Comparison of ENCODE assay signal across 8 cellular contexts in the genomic region with DNA sequence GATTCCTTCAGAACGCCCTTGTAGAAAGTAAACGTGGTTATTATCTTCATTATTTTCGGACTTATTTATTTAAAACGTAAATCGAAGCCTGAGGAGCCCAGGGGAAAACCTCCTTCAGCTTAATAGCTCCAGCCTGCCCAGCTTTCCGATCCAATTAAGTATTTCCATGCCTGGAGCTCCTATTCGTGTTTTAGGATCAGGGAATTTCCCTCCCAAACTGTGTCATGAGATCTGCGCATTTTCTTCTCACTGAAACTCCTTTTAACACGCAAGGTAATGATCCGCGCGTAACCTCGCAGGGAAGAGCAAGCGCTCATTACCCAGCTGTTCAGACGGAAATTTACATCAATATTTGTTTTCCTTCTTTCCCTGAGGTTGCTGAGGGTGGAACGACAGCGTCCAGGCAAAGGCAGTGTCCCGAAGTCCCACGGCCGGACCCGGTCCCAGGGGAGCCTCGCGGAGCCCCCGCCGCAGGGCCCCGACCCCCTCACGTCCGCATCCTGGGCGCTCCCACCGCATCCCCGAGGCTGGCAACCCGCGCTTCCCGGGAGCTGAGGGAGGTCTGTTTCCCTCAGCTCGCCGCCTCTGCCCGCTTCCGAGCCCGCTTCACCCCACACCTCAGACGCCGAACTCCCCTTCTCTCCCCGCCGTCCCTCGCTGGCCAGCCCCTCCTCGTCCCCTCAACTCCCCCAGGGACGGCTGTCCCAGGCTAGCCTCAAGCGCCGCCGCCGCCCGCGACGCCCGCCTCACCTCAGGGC. TPM values are rescaled to one million over a fixed set of nuclear protein-coding genes. Genes with fewer than 3 reads are reported as not detected.
A peak's percentile ranks its signal among the peaks of the same experiment; 100 is the strongest.
DNase-seq lines count a peak whose midpoint lies in the region; ATAC-seq and TF ChIP-seq lines count a peak whose summit lies in the region.

No MANE protein-coding gene starts in this region.

- H3K36me3 Mint-ChIP-seq in central memory CD8-positive, alpha-beta T cell (ENCODE audit: insufficient read depth) = peaks cover 7% of the 10 kb centered on the region
- H3K36me3 Mint-ChIP-seq in stimulated activated naive CD8-positive, alpha-beta T cell treated with anti-CD3 and anti-CD28 coated beads, Interleukin-15, Interleukin-2, amounts not matched to agents 100 ng/mL and 50 ng/mL, for 24 hours (ENCODE audit: low read depth) = peaks cover 8% of the 10 kb centered on the region

- ATAC-seq in central memory CD8-positive, alpha-beta T cell (replicated peaks; ENCODE audit: extremely low read depth, poor library complexity, severe bottlenecking) = no peak
- peak; percentile 48 for ATAC-seq in left lung

- H3K9ac ChIP-seq in GM23248 = peak overlapping the region; percentile 79

- H3K36me3 ChIP-seq in GM23248 (ENCODE audit: low read depth) = no peaks in the 10 kb centered on the region
- H3K36me3 ChIP-seq in left lung = no peaks in the 10 kb centered on the region

- H3K9me3 ChIP-seq in GM23248 (ENCODE audit: low read depth) = no peaks in the 10 kb centered on the region
- H3K9me3 ChIP-seq in left lung = no peaks in the 10 kb centered on the region

- peak overlapping the region; percentile 98 for H3K4me3 Mint-ChIP-seq in central memory CD8-positive, alpha-beta T cell
- peak overlapping the region; percentile 93 for H3K4me3 Mint-ChIP-seq in stimulated activated naive CD8-positive, alpha-beta T cell treated with anti-CD3 and anti-CD28 coated beads, Interleukin-15, Interleukin-2, amounts not matched to agents 100 ng/mL and 50 ng/mL, for 24 hours

- H2AFZ ChIP-seq in GM23248 = peak overlapping the region; percentile 95

- H4K20me1 ChIP-seq in GM23248 (ENCODE audit: insufficient read depth) = no peaks in the 10 kb centered on the region

- H3K27me3 Mint-ChIP-seq in central memory CD8-positive, alpha-beta T cell = peaks cover 6% of the 10 kb centered on the region
- H3K27me3 Mint-ChIP-seq in stimulated activated naive CD8-positive, alpha-beta T cell treated with anti-CD3 and anti-CD28 coated beads, Interleukin-15, Interleukin-2, amounts not matched to agents 100 ng/mL and 50 ng/mL, for 24 hours = peaks cover 2% of the 10 kb centered on the region

- H3K79me2 ChIP-seq in GM23248 (ENCODE audit: insufficient read depth) = 0 out of 2 replicates have a peak, but pooled peaks cover 4% of the 10 kb centered on the region

- intact Hi-C loops in left lung (cut with DNase I) = no loop called here

- peak overlapping the region; percentile 95 for H3K4me2 ChIP-seq in GM23248 (ENCODE audit: unreplicated experiment)

- DNase-seq in DMS 273 (lab: John Stamatoyannopoulos, UW; ENCODE audit: unreplicated experiment) (peak; percentile 67), DMS 273 treated with DMSO at 0.1 percent for 48 hours (lab: John Stamatoyannopoulos, UW) (no peak), GM23248 (peak; percentile 65), NCI-H69 (lab: John Stamatoyannopoulos, UW) (peak; percentile 50), left lung (no peak), NCI-H128 (lab: John Stamatoyannopoulos, UW; ENCODE audit: unreplicated experiment) (no peak)
- no peak for DNase-seq in central memory CD8-positive, alpha-beta T cell (ENCODE audit: low spot score in 2 of 2)

- H3K27ac ChIP-seq in GM23248 (peak overlapping the region; percentile 3), left lung (peak overlapping the region; percentile 82 to 87)

- H3F3A ChIP-seq in GM23248 (ENCODE audit: insufficient read depth) = peaks cover 17% of the 10 kb centered on the region

- peak overlapping the region; percentile 89 for H3K27ac Mint-ChIP-seq in central memory CD8-positive, alpha-beta T cell (ENCODE audit: low read depth)
- H3K27ac Mint-ChIP-seq in stimulated activated naive CD8-positive, alpha-beta T cell treated with anti-CD3 and anti-CD28 coated beads, Interleukin-15, Interleukin-2, amounts not matched to agents 100 ng/mL and 50 ng/mL, for 24 hours = peak overlapping the region; percentile 93

- TF ChIP-seq CTCF in left lung (IDR thresholded peaks at IDR 0.05) = no peak

- H3K4me1 Mint-ChIP-seq in central memory CD8-positive, alpha-beta T cell = peaks cover 32% of the 10 kb centered on the region
- peaks cover 49% of the 10 kb centered on the region for H3K4me1 Mint-ChIP-seq in stimulated activated naive CD8-positive, alpha-beta T cell treated with anti-CD3 and anti-CD28 coated beads, Interleukin-15, Interleukin-2, amounts not matched to agents 100 ng/mL and 50 ng/mL, for 24 hours (ENCODE audit: low read depth)

- H3K27me3 ChIP-seq in GM23248 (replicated peaks; ENCODE audit: insufficient read depth) (no peaks in the 10 kb centered on the region), left lung (no peaks in the 10 kb centered on the region)

- no peaks in the 10 kb centered on the region for H3K9me3 Mint-ChIP-seq in central memory CD8-positive, alpha-beta T cell
- no peaks in the 10 kb centered on the region for H3K9me3 Mint-ChIP-seq in stimulated activated naive CD8-positive, alpha-beta T cell treated with anti-CD3 and anti-CD28 coated beads, Interleukin-15, Interleukin-2, amounts not matched to agents 100 ng/mL and 50 ng/mL, for 24 hours

- in situ Hi-C loops in GM23248 (cut with MboI) = no loop called here

- H3K4me1 ChIP-seq in GM23248 (ENCODE audit: insufficient read depth) (no peaks in the 10 kb centered on the region), left lung (peaks cover 5 to 16% of the 10 kb centered on the region in 2 donors)

- H3K9me2 ChIP-seq in GM23248 (ENCODE audit: insufficient read depth) = no peaks in the 10 kb centered on the region

- WGBS in GM23248 (ENCODE audit: low coverage in 1 of 2, low lambda C conversion rate in 2 of 2, missing lambda C conversion rate in 2 of 2), 2 experiments = 1 to 2% methylated on average over 16 to 50 of the region's 54 CpGs

- H3K4me3 ChIP-seq in GM23248 (peak overlapping the region; percentile 86), left lung (peak overlapping the region; percentile 70 to 78)

RNA-seq across cellular contexts. Expression of gene ABCA5, which starts 0.5 kb away (rescaled TPM):
- total RNA-seq in GM23248 (2014; rRNA removed; shearing (Covaris generic)) = 7.1 and 9.7 TPM in 2 replicates
- polyA plus RNA-seq in GM23248 (2016; fragmentation: Nextera tagmentation; extraction: Ambion mirVana) = 8.5 and 9.4 TPM in 2 replicates
- 10 to 100 TPM; 14.7 to 15.6 TPM for total RNA-seq in left lung

Comparison
In these comparisons a context has a peak if more than half of its experiments do, and no peak if none do; other contexts are left out.
1. DNase-seq: peak in DMS 273 (single experiment), GM23248 (single experiment) and NCI-H69 (single experiment); none in DMS 273 treated with DMSO at 0.1 percent for 48 hours (single experiment), central memory CD8-positive, alpha-beta T cell (0 of 2), left lung (0 of 2) and NCI-H128 (single experiment).